ENCODE assay signal across 16 cellular contexts in the genomic region with DNA sequence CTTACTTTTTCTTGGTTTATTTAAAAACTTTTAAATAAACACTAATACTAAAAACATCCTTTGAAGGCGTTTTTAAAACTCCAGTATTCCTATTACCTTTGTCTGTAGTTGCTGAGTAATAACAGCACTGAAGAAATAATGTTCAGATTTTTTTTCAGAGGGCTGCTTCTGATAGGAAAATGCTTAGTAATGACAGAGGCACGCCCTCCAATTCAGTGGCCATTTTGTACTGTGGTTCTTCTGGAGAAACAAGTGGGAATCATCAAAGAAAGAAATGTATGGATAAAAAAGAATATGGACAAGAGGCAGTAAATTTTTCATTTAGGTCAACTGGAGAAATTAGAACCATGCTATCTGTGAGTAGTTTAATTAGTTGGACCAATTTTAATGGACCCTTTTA. TPM values are rescaled to one million over a fixed set of nuclear protein-coding genes. Genes with fewer than 3 reads are reported as not detected.
DNase-seq lines count a peak whose midpoint lies in the region; FAIRE-seq and TF ChIP-seq lines count a peak whose summit lies in the region.
"Had no signal": no experiment of that assay in that cellular context is flagged by ENCODE, and none has a peak within 500 bp of the region (broad histone marks: within the 10 kb centered on the region; RNA-seq: fewer than 3 reads in every experiment).

No MANE protein-coding gene starts in this region.

- no peak overlapping the region for H3K4me2 ChIP-seq in H1 (ENCODE audit: insufficient read depth in 1 of 2, low read depth in 2 of 2, low read length in 2 of 2)

- H3K27ac ChIP-seq in RWPE1 = no peak overlapping the region
- H3K27ac ChIP-seq in H1 (ENCODE audit: low read depth, low read length) = no peak overlapping the region
- H3K27ac ChIP-seq in left ventricle myocardium inferior (replicated peaks) = no peak overlapping the region

- no peak overlapping the region for H2BK120ac ChIP-seq in H1 (replicated peaks; ENCODE audit: low read depth, low read length)

- no peak overlapping the region for H3K14ac ChIP-seq in H1 (ENCODE audit: insufficient read length)

- peak; percentile 80 for FAIRE-seq in H54 (lab: Jason Lieb, UNC)
- no peak for FAIRE-seq in H1 (lab: Jason Lieb, UNC)

- H3K9me3 Mint-ChIP-seq in osteocyte (ENCODE audit: unreplicated experiment) = no peaks in the 10 kb centered on the region
- H3K9me3 Mint-ChIP-seq: activated naive CD4-positive, alpha-beta T cell treated with anti-CD3 and anti-CD28 coated beads, Interleukin-2, amount 50 U/mL, for 72 hours; CD8-positive, alpha-beta memory T cell; neural crest cell had no signal

- H3K79me2 ChIP-seq in H1 (ENCODE audit: control insufficient read depth in 1 of 2, insufficient read depth in 2 of 2, low read length in 2 of 2) = peaks cover 3 to 75% of the 10 kb centered on the region in 2 experiments

- no peak overlapping the region for H2AK5ac ChIP-seq in H1 (ENCODE audit: low read depth, low read length)

- intact Hi-C loops in left ventricle myocardium inferior (cut with micrococcal nuclease) = loop anchor here (10.0 kb wide), 1 partner anchor 624 kb away; a partner anchor contains a TSS
- intact Hi-C loops in posterior cingulate gyrus (cut with DNase I) = no loop called here

- no peak overlapping the region for H2BK12ac ChIP-seq in H1 (ENCODE audit: low read depth, low read length)

- no peak overlapping the region for H3K4me3 Mint-ChIP-seq in osteocyte (ENCODE audit: unreplicated experiment)
- H3K4me3 Mint-ChIP-seq: CD8-positive, alpha-beta memory T cell; neural crest cell had no signal

- POLR2A ChIA-PET in RWPE1 (lab: Yijun Ruan, JAX; ENCODE audit: low non-redundant PET) = no interaction called here
- POLR2A ChIA-PET in H1 (lab: Charles Lee; ENCODE audit: partially characterized antibody) = interaction anchor here (0.6 to 4.5 kb wide), 2 partner anchors 14 to 358 kb away, joined by 3 to 17 read pairs; a partner anchor contains a TSS

- H3K23me2 ChIP-seq in H1 (ENCODE audit: low read depth, low read length) = no peaks in the 10 kb centered on the region

- H3K4ac ChIP-seq in H1 (replicated peaks; ENCODE audit: insufficient read length, low read depth, low read length) = no peak overlapping the region

- H3K36me3 ChIP-seq in H1 (ENCODE audit: control insufficient read depth in 2 of 4, insufficient read depth in 4 of 4, low read length in 3 of 4) = peaks cover 0 to 7% (median 2%) of the 10 kb centered on the region in 4 experiments; a peak in 4 of 8 replicates
- no peaks in the 10 kb centered on the region for H3K36me3 ChIP-seq in left ventricle myocardium inferior

- H3K36me3 Mint-ChIP-seq in osteocyte (ENCODE audit: unreplicated experiment) = peaks cover 6% of the 10 kb centered on the region

- H3K27me3 ChIP-seq in H1 (replicated peaks in 1 of 4; ENCODE audit: control insufficient read depth in 3 of 4, extremely low read depth in 1 of 4, insufficient read depth in 3 of 4, low read length in 3 of 4) (no peaks in the 10 kb centered on the region), left ventricle myocardium inferior (ENCODE audit: low read depth) (no peaks in the 10 kb centered on the region)
- H3K27me3 ChIP-seq: dorsolateral prefrontal cortex, tibial nerve had no signal

- H3K18ac ChIP-seq in H1 (ENCODE audit: extremely low read depth, low read length) = no peak overlapping the region

- TF ChIP-seq EP300 in H1 (IDR thresholded peaks at IDR 0.05; ENCODE audit: borderline replicate concordance in 1 of 2, low read depth in 2 of 2, low read length in 2 of 2) = no peak

- no peak overlapping the region for H4K5ac ChIP-seq in H1 (ENCODE audit: insufficient read length, low read depth, low read length)

- no peak overlapping the region for H2BK15ac ChIP-seq in H1 (ENCODE audit: low read length)

- H3K9ac ChIP-seq in H1 (replicated peaks in 1 of 4; ENCODE audit: extremely low read depth in 1 of 4, low read depth in 3 of 4, low read length in 3 of 4) = no peak overlapping the region

- H3K27ac Mint-ChIP-seq in osteocyte (ENCODE audit: unreplicated experiment) = peak overlapping the region; percentile 54
- H3K27ac Mint-ChIP-seq: activated naive CD4-positive, alpha-beta T cell treated with anti-CD3 and anti-CD28 coated beads, Interleukin-2, amount 50 U/mL, for 72 hours; CD8-positive, alpha-beta memory T cell had no signal

- H3K4me3 ChIP-seq in H1 (ENCODE audit: extremely low read depth in 1 of 4, insufficient read depth in 2 of 4, low read depth in 3 of 4, low read length in 4 of 4) = no peak overlapping the region
- H3K4me3 ChIP-seq in left ventricle myocardium inferior = no peak overlapping the region
- H3K4me3 ChIP-seq: dorsolateral prefrontal cortex, tibial nerve had no signal

- H2AFZ ChIP-seq in H1 (ENCODE audit: low read length) = no peak overlapping the region

- CTCF ChIA-PET in RWPE1 (lab: Yijun Ruan, JAX) = no interaction called here
- CTCF ChIA-PET in H1 (lab: Charles Lee; ENCODE audit: partially characterized antibody) = interaction anchor here (1.4 kb wide), 1 partner anchor 115 kb away, joined by 3 read pairs; no protein-coding TSS in a partner anchor

- H3K4me1 ChIP-seq in H1 (replicated peaks in 1 of 4; ENCODE audit: control insufficient read depth in 3 of 4, insufficient read depth in 4 of 4, low read length in 3 of 4) = no peaks in the 10 kb centered on the region
- H3K4me1 ChIP-seq in left ventricle myocardium inferior = peaks cover 62% of the 10 kb centered on the region

- H3K27me3 Mint-ChIP-seq in osteocyte (ENCODE audit: unreplicated experiment) = no peaks in the 10 kb centered on the region
- H3K27me3 Mint-ChIP-seq: CD8-positive, alpha-beta memory T cell had no signal

- H3K23ac ChIP-seq in H1 (ENCODE audit: insufficient read length) = no peak overlapping the region

- no peak overlapping the region for H2BK20ac ChIP-seq in H1 (ENCODE audit: low read length)

- TF ChIP-seq RAD21 in H1 (IDR thresholded peaks at IDR 0.05 in 1 of 2, conservative IDR thresholded peaks at IDR 0.05 in 1 of 2; ENCODE audit: low read depth in 2 of 2, low read length in 2 of 2) = no peak

- no peak overlapping the region for H2BK5ac ChIP-seq in H1 (ENCODE audit: low read depth, low read length)

- WGBS in H1 (ENCODE audit: extremely low coverage in 1 of 2, insufficient coverage in 1 of 2, insufficient read length in 1 of 2, insufficient replicate concordance in 2 of 2, low coverage in 1 of 2, low lambda C conversion rate in 2 of 2, missing lambda C conversion rate in 1 of 2), 2 experiments = 75% methylated on average over 2 of the region's 2 CpGs; no CpG with 5 or more reads in 1 of the 2 experiments

- TF ChIP-seq POLR2A in H54 (IDR thresholded peaks at IDR 0.05; ENCODE audit: low read depth, low read length) (no peak), H1 (IDR thresholded peaks at IDR 0.05; ENCODE audit: control extremely low read depth in 1 of 2, low read depth in 2 of 2, low read length in 2 of 2) (no peak)

- no peak overlapping the region for H4K91ac ChIP-seq in H1 (replicated peaks; ENCODE audit: insufficient read length, low read length)

- H3K4me1 Mint-ChIP-seq in osteocyte (ENCODE audit: unreplicated experiment) = peaks cover 38% of the 10 kb centered on the region

- H3K9me3 ChIP-seq in H1 (ENCODE audit: insufficient read depth in 2 of 2, low read depth in 1 of 2, low read length in 1 of 2) (peaks cover 0 to 12% of the 10 kb centered on the region in 2 experiments; a peak in 1 of 4 replicates), left ventricle myocardium inferior (replicated peaks) (no peaks in the 10 kb centered on the region)
- H3K9me3 ChIP-seq: tibial nerve had no signal

- no peak overlapping the region for H4K8ac ChIP-seq in H1 (ENCODE audit: extremely low read depth, insufficient read depth, low read length)

- no peaks in the 10 kb centered on the region for H4K20me1 ChIP-seq in H1 (replicated peaks in 1 of 2; ENCODE audit: control insufficient read depth in 1 of 2, insufficient read depth in 2 of 2, low read length in 2 of 2)

- TF ChIP-seq CTCF in RWPE1 (conservative IDR thresholded peaks at IDR 0.05; ENCODE audit: low read depth) (no peak), H1 (IDR thresholded peaks at IDR 0.05; ENCODE audit: control extremely low read depth in 1 of 3, insufficient read depth in 1 of 3, low read depth in 1 of 3, low read length in 3 of 3) (no peak), osteocyte (IDR thresholded peaks at IDR 0.05) (no peak), left ventricle myocardium inferior (IDR thresholded peaks at IDR 0.05; ENCODE audit: borderline replicate concordance) (no peak)

- H3K79me1 ChIP-seq in H1 (ENCODE audit: low read depth, low read length) = no peaks in the 10 kb centered on the region; the same call in 1 of the 2 replicates

- no peak overlapping the region for H3K56ac ChIP-seq in H1 (replicated peaks; ENCODE audit: insufficient read length, low read depth, low read length)

- DNase-seq in H54 (ENCODE audit: insufficient read length, low spot score) (peak; percentile 37), RWPE1 (ENCODE audit: low spot score) (peak; percentile 12), H1 (ENCODE audit: low read depth in 1 of 2, low spot score in 2 of 2) (no peak), osteocyte (ENCODE audit: extremely low spot score, unreplicated experiment) (no peak), left ventricle myocardium inferior (no peak), SHP77 (lab: John Stamatoyannopoulos, UW) (no peak), posterior cingulate gyrus (no peak)
- no peak for DNase-seq in activated effector memory CD4-positive, alpha-beta T cell treated with Interleukin-2 at 50 U/mL for 16 hours
- DNase-seq: CD8-positive, alpha-beta memory T cell; dorsolateral prefrontal cortex; NCI-H446; RPMI8226; T-helper 9 cell had no signal

RNA-seq across cellular contexts. Expression of a gene that starts 13.6 kb away (rescaled TPM):
- 51.1 and 56.1 TPM in 2 replicates for total RNA-seq in H1 (2021; fragmentation: NEBNext Ultra II Directional; extraction: Animal tissue kit (Norgen Biotek cat#: 25700))
- polyA plus RNA-seq in H1 (2011; rRNA removed) = 24.3 and 44.0 TPM in 2 replicates
- polyA plus RNA-seq in H1 (2011; cell fraction: cytosol; rRNA removed) = 39.9 TPM
- polyA plus RNA-seq in H1 (2011; cell fraction: nucleus; rRNA removed) = 29.6 TPM
- 31.2 to 44.3 TPM (median 35.2 TPM) in 4 replicates for polyA plus RNA-seq in H1 (2012, experiment 1 of 2)
- polyA plus RNA-seq in H1 (2012, experiment 2 of 2) = 2.4 TPM
- polyA plus RNA-seq in H1 (2013, experiment 1 of 2) = 53.0 TPM
- polyA plus RNA-seq in H1 (2013, experiment 2 of 2) = 65.2 TPM
- polyA minus RNA-seq in H1 (2011; rRNA and poly(A)+ RNA removed) = 93.7 and 111 TPM in 2 replicates
- 41.8 TPM for polyA minus RNA-seq in H1 (2011; cell fraction: cytosol; rRNA and poly(A)+ RNA removed)
- 129 TPM for polyA minus RNA-seq in H1 (2011; cell fraction: nucleus; rRNA and poly(A)+ RNA removed)
- 65.7 and 74.7 TPM in 2 replicates for total RNA-seq in osteocyte
- total RNA-seq in left ventricle myocardium inferior = 66.1 TPM

RNA-seq across cellular contexts. Expression of a gene that starts 13.9 kb away (rescaled TPM):
- total RNA-seq in H1 (2021; fragmentation: NEBNext Ultra II Directional; extraction: Animal tissue kit (Norgen Biotek cat#: 25700)) = 22.4 and 24.3 TPM in 2 replicates
- polyA plus RNA-seq in H1 (2011; rRNA removed) = 5.8 and 12.2 TPM in 2 replicates
- 8.6 TPM for polyA plus RNA-seq in H1 (2011; cell fraction: cytosol; rRNA removed)
- polyA plus RNA-seq in H1 (2011; cell fraction: nucleus; rRNA removed) = 5.5 TPM
- polyA plus RNA-seq in H1 (2012, experiment 1 of 2) = 7.4 to 12.5 TPM (median 9.1 TPM) in 4 replicates
- 0.49 TPM for polyA plus RNA-seq in H1 (2012, experiment 2 of 2)
- polyA plus RNA-seq in H1 (2013, experiment 1 of 2) = 11.1 TPM
- 11.6 TPM for polyA plus RNA-seq in H1 (2013, experiment 2 of 2)
- 18.2 and 35.8 TPM in 2 replicates for polyA minus RNA-seq in H1 (2011; rRNA and poly(A)+ RNA removed)
- 19.5 TPM for polyA minus RNA-seq in H1 (2011; cell fraction: cytosol; rRNA and poly(A)+ RNA removed)
- polyA minus RNA-seq in H1 (2011; cell fraction: nucleus; rRNA and poly(A)+ RNA removed) = 65.5 TPM
- 11.2 and 11.9 TPM in 2 replicates for total RNA-seq in osteocyte
- 26.3 TPM for total RNA-seq in left ventricle myocardium inferior

Comparison
In these comparisons a context has a peak if more than half of its experiments do, and no peak if none do; other contexts are left out.
1. DNase-seq: peak in H54 (single experiment) and RWPE1 (single experiment); none in H1 (0 of 2), osteocyte (single experiment), left ventricle myocardium inferior (single experiment), SHP77 (0 of 2), activated effector memory CD4-positive, alpha-beta T cell treated with Interleukin-2 at 50 U/mL for 16 hours (single experiment) and posterior cingulate gyrus (0 of 10).